In the genomic region with DNA sequence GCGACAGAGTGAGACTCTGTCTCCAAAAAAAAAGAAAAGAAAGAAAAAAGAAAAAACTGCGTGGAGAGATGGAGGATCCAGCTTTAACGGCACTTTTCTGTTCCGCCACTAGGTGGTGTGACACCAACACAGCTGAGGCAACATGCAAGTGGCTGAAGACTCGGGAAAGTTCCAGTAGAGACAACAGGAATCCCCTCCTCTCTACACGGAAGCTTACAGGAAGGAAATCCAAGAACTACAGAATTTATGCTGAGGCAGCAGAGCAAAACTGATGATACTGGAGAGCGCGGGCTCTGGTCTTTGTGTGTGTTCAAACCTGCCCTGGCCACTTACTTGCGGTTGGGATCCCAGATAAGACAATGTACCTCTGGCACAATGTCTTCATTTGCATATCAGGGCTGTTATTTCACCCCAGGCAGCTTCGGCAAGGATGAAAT, we compare ENCODE assay signal across 8 cellular contexts. TPM values are rescaled to one million over a fixed set of nuclear protein-coding genes. Genes with fewer than 3 reads are reported as not detected.
DNase-seq lines count a peak whose midpoint lies in the region; ATAC-seq and TF ChIP-seq lines count a peak whose summit lies in the region.

No MANE protein-coding gene starts in this region.

- peaks cover 13% of the 10 kb centered on the region for H3K36me3 ChIP-seq in SK-N-MC (ENCODE audit: insufficient read depth, low read length)
- H3K36me3 ChIP-seq in vagina, result no peaks in the 10 kb centered on the region

- H3K4me3 ChIP-seq in SK-N-MC (peak overlapping the region; percentile 59), vagina (no peak overlapping the region)

- H3K27ac Mint-ChIP-seq in activated naive CD8-positive, alpha-beta T cell treated with anti-CD3 and anti-CD28 coated beads, Interleukin-2, amount 50 U/mL, for 24 hours, result peak overlapping the region; percentile 70

- DNase-seq in ELF-1 (ENCODE audit: low read depth, low spot score) (peak; percentile 85), Kasumi-1 (lab: John Stamatoyannopoulos, UW) (peak; percentile 54 to 70), SK-N-MC (ENCODE audit: low read depth, low spot score) (peak; percentile 84), glomerular visceral epithelial cell (ENCODE audit: extremely low spot score) (peak; percentile 81), omental fat pad (ENCODE audit: low spot score) (no peak), vagina (ENCODE audit: extremely low spot score in 2 of 2) (no peak)
- DNase-seq in activated naive CD8-positive, alpha-beta T cell treated with anti-CD3 and anti-CD28 coated beads, Interleukin-2, amount 50 U/mL, for 24 hours, result peak; percentile 69

- ATAC-seq in activated naive CD8-positive, alpha-beta T cell treated with anti-CD3 and anti-CD28 coated beads, Interleukin-2, amount 50 U/mL, for 24 hours, result peak; percentile 65
- ATAC-seq in omental fat pad (ENCODE audit: low FRiP score), result peak; percentile 53
- no peak for ATAC-seq in HG03378 (IDR thresholded peaks at IDR 0.05; ENCODE audit: unreplicated experiment)

- peak overlapping the region; percentile 17 for H3K9ac ChIP-seq in SK-N-MC (ENCODE audit: insufficient read length)

- H3K27me3 Mint-ChIP-seq in activated naive CD8-positive, alpha-beta T cell treated with anti-CD3 and anti-CD28 coated beads, Interleukin-2, amount 50 U/mL, for 24 hours, result no peaks in the 10 kb centered on the region

- H3K4me1 ChIP-seq in vagina, result peaks cover 81% of the 10 kb centered on the region

- TF ChIP-seq CTCF in omental fat pad (IDR thresholded peaks at IDR 0.05), result peak in 1 of 3 donors; percentile 63
- peak; percentile 58 to 69 (median 69) for TF ChIP-seq CTCF in vagina (IDR thresholded peaks at IDR 0.05)

- H3K9me3 Mint-ChIP-seq in activated naive CD8-positive, alpha-beta T cell treated with anti-CD3 and anti-CD28 coated beads, Interleukin-2, amount 50 U/mL, for 24 hours, result no peaks in the 10 kb centered on the region

- H3K27ac ChIP-seq in SK-N-MC (peak overlapping the region; percentile 83), vagina (peak overlapping the region; percentile 90)

- no peak for TF ChIP-seq POLR2A in vagina (IDR thresholded peaks at IDR 0.05)

- intact Hi-C loops in vagina (cut with DNase I), result no loop called here

- peaks cover 86% of the 10 kb centered on the region for H3K4me1 Mint-ChIP-seq in activated naive CD8-positive, alpha-beta T cell treated with anti-CD3 and anti-CD28 coated beads, Interleukin-2, amount 50 U/mL, for 24 hours

- peaks cover 30% of the 10 kb centered on the region for H3K36me3 Mint-ChIP-seq in activated naive CD8-positive, alpha-beta T cell treated with anti-CD3 and anti-CD28 coated beads, Interleukin-2, amount 50 U/mL, for 24 hours (ENCODE audit: low read depth)

- H3K27me3 ChIP-seq in vagina, result no peaks in the 10 kb centered on the region

- H3K4me3 Mint-ChIP-seq in activated naive CD8-positive, alpha-beta T cell treated with anti-CD3 and anti-CD28 coated beads, Interleukin-2, amount 50 U/mL, for 24 hours, result peak overlapping the region; percentile 2

- H3K9me3 ChIP-seq in SK-N-MC (ENCODE audit: low read depth, low read length) (no peaks in the 10 kb centered on the region), vagina (no peaks in the 10 kb centered on the region)

RNA-seq across cellular contexts. Expression of gene RANBP3, which starts 9.9 kb away (rescaled TPM):
- 10 to 100 TPM; 43.8 to 60.1 (median 45.9) TPM for total RNA-seq in omental fat pad
- 110 TPM for total RNA-seq in vagina

RNA-seq across cellular contexts. Expression of gene CAPS, which starts 54.0 kb away (rescaled TPM):
- 1 to 10 TPM; 2.3 to 9.0 (median 4.6) TPM for total RNA-seq in omental fat pad
- total RNA-seq in vagina, result 35.8 TPM

Comparison
In these comparisons a context has a peak if more than half of its experiments do, and no peak if none do; other contexts are left out.
1. DNase-seq: peak in ELF-1 (single experiment), Kasumi-1 (2 of 2), SK-N-MC (single experiment), activated naive CD8-positive, alpha-beta T cell treated with anti-CD3 and anti-CD28 coated beads, Interleukin-2, amount 50 U/mL, for 24 hours (single experiment) and glomerular visceral epithelial cell (single experiment); none in omental fat pad (single experiment) and vagina (0 of 2).